1 cellular context compared by ENCODE assay signal in the genomic region with DNA sequence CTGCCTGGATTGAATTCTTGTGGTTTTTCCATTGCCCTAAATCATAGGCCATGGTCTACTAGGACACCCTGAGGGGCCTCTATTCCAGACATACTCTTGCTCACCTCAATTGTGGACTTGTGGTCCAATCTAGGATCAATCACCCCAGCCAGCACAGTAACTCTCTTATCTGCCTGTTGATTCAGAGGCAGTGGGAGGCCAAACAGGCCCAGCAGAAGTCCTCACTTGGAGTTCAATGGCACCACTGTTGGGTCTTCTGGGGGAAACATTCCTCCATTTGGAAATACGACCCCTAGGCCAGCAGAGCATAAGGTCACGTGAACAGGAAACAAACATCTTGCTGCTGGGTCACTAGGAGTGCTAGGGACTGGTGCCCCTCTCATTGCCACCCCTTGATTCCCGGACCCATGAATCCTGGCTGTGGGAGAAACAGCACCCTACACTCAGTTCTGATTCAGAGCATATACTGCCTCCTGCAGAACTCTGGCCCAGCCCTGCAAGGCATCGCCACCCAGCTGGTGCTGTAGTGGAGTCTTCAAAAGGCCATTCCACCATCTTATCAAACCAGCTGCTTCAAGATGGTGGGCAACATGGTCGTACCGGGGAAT.
A peak's percentile ranks its signal among the peaks of the same experiment; 100 is the strongest.
TF ChIP-seq lines count a peak whose summit lies in the region.

No MANE protein-coding gene starts in this region.

TF ChIP-seq in HepG2, 621 proteins besides CTCF, POLR2A, EP300 and RAD21 (continued from another document and continues in another):
- TF ChIP-seq, protein P1, sequence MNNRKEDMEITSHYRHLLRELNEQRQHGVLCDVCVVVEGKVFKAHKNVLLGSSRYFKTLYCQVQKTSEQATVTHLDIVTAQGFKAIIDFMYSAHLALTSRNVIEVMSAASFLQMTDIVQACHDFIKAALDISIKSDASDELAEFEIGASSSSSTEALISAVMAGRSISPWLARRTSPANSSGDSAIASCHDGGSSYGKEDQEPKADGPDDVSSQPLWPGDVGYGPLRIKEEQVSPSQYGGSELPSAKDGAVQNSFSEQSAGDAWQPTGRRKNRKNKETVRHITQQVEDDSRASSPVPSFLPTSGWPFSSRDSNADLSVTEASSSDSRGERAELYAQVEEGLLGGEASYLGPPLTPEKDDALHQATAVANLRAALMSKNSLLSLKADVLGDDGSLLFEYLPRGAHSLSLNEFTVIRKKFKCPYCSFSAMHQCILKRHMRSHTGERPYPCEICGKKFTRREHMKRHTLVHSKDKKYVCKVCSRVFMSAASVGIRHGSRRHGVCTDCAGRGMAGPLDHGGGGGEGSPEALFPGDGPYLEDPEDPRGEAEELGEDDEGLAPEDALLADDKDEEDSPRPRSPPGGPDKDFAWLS (CRISPR knock-in tag; IDR thresholded peaks at IDR 0.05; ENCODE audit: borderline replicate concordance): no peak
- TF ChIP-seq CREM (IDR thresholded peaks at IDR 0.05) (peak; percentile 25; the same call in 1 of the 2 replicates), CREM (CRISPR knock-in tag; IDR thresholded peaks at IDR 0.05) (no peak), HNF4A (CRISPR knock-in tag; IDR thresholded peaks at IDR 0.05) (peak; percentile 57), NPAS2 (CRISPR knock-in tag; IDR thresholded peaks at IDR 0.05; ENCODE audit: borderline replicate concordance) (no peak), RAD51 (IDR thresholded peaks at IDR 0.05; ENCODE audit: borderline replicate concordance) (no peak), MIER2 (CRISPR knock-in tag; IDR thresholded peaks at IDR 0.05) (no peak), SRF (IDR thresholded peaks at IDR 0.05; ENCODE audit: low read depth, low read length) (no peak), ZNF816 (CRISPR knock-in tag; IDR thresholded peaks at IDR 0.05; ENCODE audit: borderline replicate concordance) (no peak), ZNF510 (CRISPR knock-in tag; IDR thresholded peaks at IDR 0.05; ENCODE audit: low read depth) (no peak), ZFP62 (CRISPR knock-in tag; IDR thresholded peaks at IDR 0.05) (no peak), RBM39 (IDR thresholded peaks at IDR 0.05; ENCODE audit: low read depth, low read length, poor library complexity, severe bottlenecking) (no peak), HDAC2 (CRISPR knock-in tag; IDR thresholded peaks at IDR 0.05) (no peak), ZNF136 (CRISPR knock-in tag; IDR thresholded peaks at IDR 0.05; ENCODE audit: low read depth) (no peak), RARA (CRISPR knock-in tag; IDR thresholded peaks at IDR 0.05) (peak; percentile 52; the same call in 1 of the 2 replicates), ZNF766 (CRISPR knock-in tag; IDR thresholded peaks at IDR 0.05; ENCODE audit: borderline replicate concordance) (no peak), ZBTB7A (CRISPR knock-in tag; IDR thresholded peaks at IDR 0.05) (0 out of 2 replicates have a peak, but pooled peaks have one; percentile 20), FOSL2 (CRISPR knock-in tag; IDR thresholded peaks at IDR 0.05) (no peak), ASH2L (IDR thresholded peaks at IDR 0.05; ENCODE audit: insufficient read length, low read depth, low read length) (peak; percentile 26), ZNF577 (CRISPR knock-in tag; IDR thresholded peaks at IDR 0.05; ENCODE audit: borderline replicate concordance, low read depth) (no peak), KLF11 (CRISPR knock-in tag; IDR thresholded peaks at IDR 0.05) (no peak), BHLHE40 (IDR thresholded peaks at IDR 0.05; ENCODE audit: low read length) (peak; percentile 74), TAF15 (IDR thresholded peaks at IDR 0.05; ENCODE audit: low read depth, low read length, poor library complexity, severe bottlenecking) (no peak), WIZ (CRISPR knock-in tag; IDR thresholded peaks at IDR 0.05) (no peak), MYNN (CRISPR knock-in tag; IDR thresholded peaks at IDR 0.05; ENCODE audit: low read depth) (no peak), RXRB (CRISPR knock-in tag; IDR thresholded peaks at IDR 0.05; ENCODE audit: borderline replicate concordance) (no peak), KDM5A (IDR thresholded peaks at IDR 0.05; ENCODE audit: borderline replicate concordance, low read length) (no peak), GABPA (IDR thresholded peaks at IDR 0.05; ENCODE audit: low read depth, low read length) (no peak), GABPA (CRISPR knock-in tag; IDR thresholded peaks at IDR 0.05; ENCODE audit: low read depth) (no peak), ARNT (IDR thresholded peaks at IDR 0.05) (no peak), ZNF383 (CRISPR knock-in tag; IDR thresholded peaks at IDR 0.05; ENCODE audit: borderline replicate concordance) (no peak), MTA1 (CRISPR knock-in tag; IDR thresholded peaks at IDR 0.05; ENCODE audit: borderline replicate concordance) (no peak), SALL1 (CRISPR knock-in tag; IDR thresholded peaks at IDR 0.05) (peak; percentile 40), ARNTL (CRISPR knock-in tag; IDR thresholded peaks at IDR 0.05) (no peak), ZNF746 (CRISPR knock-in tag; IDR thresholded peaks at IDR 0.05) (no peak), SALL2 (CRISPR knock-in tag; IDR thresholded peaks at IDR 0.05) (no peak), GATA4 (IDR thresholded peaks at IDR 0.05; ENCODE audit: borderline replicate concordance, low read depth) (no peak), SMAD1 (CRISPR knock-in tag; IDR thresholded peaks at IDR 0.05; ENCODE audit: borderline replicate concordance, low read depth) (no peak), EEA1 (CRISPR knock-in tag; IDR thresholded peaks at IDR 0.05; ENCODE audit: borderline replicate concordance) (no peak), DR1 (CRISPR knock-in tag; IDR thresholded peaks at IDR 0.05) (no peak), TGIF2 (CRISPR knock-in tag; IDR thresholded peaks at IDR 0.05) (no peak)
- TF ChIP-seq, protein P2, sequence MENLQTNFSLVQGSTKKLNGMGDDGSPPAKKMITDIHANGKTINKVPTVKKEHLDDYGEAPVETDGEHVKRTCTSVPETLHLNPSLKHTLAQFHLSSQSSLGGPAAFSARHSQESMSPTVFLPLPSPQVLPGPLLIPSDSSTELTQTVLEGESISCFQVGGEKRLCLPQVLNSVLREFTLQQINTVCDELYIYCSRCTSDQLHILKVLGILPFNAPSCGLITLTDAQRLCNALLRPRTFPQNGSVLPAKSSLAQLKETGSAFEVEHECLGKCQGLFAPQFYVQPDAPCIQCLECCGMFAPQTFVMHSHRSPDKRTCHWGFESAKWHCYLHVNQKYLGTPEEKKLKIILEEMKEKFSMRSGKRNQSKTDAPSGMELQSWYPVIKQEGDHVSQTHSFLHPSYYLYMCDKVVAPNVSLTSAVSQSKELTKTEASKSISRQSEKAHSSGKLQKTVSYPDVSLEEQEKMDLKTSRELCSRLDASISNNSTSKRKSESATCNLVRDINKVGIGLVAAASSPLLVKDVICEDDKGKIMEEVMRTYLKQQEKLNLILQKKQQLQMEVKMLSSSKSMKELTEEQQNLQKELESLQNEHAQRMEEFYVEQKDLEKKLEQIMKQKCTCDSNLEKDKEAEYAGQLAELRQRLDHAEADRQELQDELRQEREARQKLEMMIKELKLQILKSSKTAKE (CRISPR knock-in tag; IDR thresholded peaks at IDR 0.05; ENCODE audit: borderline replicate concordance): no peak
- TF ChIP-seq, protein P3, sequence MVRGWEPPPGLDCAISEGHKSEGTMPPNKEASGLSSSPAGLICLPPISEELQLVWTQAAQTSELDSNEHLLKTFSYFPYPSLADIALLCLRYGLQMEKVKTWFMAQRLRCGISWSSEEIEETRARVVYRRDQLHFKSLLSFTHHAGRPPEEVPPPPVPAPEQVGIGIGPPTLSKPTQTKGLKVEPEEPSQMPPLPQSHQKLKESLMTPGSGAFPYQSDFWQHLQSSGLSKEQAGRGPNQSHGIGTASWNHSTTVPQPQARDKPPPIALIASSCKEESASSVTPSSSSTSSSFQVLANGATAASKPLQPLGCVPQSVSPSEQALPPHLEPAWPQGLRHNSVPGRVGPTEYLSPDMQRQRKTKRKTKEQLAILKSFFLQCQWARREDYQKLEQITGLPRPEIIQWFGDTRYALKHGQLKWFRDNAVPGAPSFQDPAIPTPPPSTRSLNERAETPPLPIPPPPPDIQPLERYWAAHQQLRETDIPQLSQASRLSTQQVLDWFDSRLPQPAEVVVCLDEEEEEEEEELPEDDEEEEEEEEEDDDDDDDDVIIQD (CRISPR knock-in tag; IDR thresholded peaks at IDR 0.05; ENCODE audit: low read depth): no peak
- TF ChIP-seq, protein P4, sequence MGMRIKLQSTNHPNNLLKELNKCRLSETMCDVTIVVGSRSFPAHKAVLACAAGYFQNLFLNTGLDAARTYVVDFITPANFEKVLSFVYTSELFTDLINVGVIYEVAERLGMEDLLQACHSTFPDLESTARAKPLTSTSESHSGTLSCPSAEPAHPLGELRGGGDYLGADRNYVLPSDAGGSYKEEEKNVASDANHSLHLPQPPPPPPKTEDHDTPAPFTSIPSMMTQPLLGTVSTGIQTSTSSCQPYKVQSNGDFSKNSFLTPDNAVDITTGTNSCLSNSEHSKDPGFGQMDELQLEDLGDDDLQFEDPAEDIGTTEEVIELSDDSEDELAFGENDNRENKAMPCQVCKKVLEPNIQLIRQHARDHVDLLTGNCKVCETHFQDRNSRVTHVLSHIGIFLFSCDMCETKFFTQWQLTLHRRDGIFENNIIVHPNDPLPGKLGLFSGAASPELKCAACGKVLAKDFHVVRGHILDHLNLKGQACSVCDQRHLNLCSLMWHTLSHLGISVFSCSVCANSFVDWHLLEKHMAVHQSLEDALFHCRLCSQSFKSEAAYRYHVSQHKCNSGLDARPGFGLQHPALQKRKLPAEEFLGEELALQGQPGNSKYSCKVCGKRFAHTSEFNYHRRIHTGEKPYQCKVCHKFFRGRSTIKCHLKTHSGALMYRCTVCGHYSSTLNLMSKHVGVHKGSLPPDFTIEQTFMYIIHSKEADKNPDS (CRISPR knock-in tag; IDR thresholded peaks at IDR 0.05): no peak
- TF ChIP-seq, protein P5, sequence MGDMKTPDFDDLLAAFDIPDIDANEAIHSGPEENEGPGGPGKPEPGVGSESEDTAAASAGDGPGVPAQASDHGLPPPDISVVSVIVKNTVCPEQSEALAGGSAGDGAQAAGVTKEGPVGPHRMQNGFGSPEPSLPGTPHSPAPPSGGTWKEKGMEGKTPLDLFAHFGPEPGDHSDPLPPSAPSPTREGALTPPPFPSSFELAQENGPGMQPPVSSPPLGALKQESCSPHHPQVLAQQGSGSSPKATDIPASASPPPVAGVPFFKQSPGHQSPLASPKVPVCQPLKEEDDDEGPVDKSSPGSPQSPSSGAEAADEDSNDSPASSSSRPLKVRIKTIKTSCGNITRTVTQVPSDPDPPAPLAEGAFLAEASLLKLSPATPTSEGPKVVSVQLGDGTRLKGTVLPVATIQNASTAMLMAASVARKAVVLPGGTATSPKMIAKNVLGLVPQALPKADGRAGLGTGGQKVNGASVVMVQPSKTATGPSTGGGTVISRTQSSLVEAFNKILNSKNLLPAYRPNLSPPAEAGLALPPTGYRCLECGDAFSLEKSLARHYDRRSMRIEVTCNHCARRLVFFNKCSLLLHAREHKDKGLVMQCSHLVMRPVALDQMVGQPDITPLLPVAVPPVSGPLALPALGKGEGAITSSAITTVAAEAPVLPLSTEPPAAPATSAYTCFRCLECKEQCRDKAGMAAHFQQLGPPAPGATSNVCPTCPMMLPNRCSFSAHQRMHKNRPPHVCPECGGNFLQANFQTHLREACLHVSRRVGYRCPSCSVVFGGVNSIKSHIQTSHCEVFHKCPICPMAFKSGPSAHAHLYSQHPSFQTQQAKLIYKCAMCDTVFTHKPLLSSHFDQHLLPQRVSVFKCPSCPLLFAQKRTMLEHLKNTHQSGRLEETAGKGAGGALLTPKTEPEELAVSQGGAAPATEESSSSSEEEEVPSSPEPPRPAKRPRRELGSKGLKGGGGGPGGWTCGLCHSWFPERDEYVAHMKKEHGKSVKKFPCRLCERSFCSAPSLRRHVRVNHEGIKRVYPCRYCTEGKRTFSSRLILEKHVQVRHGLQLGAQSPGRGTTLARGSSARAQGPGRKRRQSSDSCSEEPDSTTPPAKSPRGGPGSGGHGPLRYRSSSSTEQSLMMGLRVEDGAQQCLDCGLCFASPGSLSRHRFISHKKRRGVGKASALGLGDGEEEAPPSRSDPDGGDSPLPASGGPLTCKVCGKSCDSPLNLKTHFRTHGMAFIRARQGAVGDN (CRISPR knock-in tag; IDR thresholded peaks at IDR 0.05): 0 out of 2 replicates have a peak, but pooled peaks have one; percentile 16
- TF ChIP-seq, protein P6, sequence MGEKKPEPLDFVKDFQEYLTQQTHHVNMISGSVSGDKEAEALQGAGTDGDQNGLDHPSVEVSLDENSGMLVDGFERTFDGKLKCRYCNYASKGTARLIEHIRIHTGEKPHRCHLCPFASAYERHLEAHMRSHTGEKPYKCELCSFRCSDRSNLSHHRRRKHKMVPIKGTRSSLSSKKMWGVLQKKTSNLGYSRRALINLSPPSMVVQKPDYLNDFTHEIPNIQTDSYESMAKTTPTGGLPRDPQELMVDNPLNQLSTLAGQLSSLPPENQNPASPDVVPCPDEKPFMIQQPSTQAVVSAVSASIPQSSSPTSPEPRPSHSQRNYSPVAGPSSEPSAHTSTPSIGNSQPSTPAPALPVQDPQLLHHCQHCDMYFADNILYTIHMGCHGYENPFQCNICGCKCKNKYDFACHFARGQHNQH (CRISPR knock-in tag; IDR thresholded peaks at IDR 0.05): no peak
- TF ChIP-seq, protein P7, sequence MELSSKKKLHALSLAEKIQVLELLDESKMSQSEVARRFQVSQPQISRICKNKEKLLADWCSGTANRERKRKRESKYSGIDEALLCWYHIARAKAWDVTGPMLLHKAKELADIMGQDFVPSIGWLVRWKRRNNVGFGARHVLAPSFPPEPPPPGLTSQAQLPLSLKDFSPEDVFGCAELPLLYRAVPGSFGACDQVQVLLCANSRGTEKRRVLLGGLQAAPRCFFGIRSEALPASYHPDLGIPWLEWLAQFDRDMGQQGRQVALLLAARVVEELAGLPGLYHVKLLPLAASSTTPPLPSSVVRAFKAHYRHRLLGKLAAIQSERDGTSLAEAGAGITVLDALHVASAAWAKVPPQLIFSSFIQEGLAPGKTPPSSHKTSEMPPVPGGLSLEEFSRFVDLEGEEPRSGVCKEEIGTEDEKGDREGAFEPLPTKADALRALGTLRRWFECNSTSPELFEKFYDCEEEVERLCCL (CRISPR knock-in tag; IDR thresholded peaks at IDR 0.05; ENCODE audit: borderline replicate concordance): no peak
- TF ChIP-seq, protein P8, sequence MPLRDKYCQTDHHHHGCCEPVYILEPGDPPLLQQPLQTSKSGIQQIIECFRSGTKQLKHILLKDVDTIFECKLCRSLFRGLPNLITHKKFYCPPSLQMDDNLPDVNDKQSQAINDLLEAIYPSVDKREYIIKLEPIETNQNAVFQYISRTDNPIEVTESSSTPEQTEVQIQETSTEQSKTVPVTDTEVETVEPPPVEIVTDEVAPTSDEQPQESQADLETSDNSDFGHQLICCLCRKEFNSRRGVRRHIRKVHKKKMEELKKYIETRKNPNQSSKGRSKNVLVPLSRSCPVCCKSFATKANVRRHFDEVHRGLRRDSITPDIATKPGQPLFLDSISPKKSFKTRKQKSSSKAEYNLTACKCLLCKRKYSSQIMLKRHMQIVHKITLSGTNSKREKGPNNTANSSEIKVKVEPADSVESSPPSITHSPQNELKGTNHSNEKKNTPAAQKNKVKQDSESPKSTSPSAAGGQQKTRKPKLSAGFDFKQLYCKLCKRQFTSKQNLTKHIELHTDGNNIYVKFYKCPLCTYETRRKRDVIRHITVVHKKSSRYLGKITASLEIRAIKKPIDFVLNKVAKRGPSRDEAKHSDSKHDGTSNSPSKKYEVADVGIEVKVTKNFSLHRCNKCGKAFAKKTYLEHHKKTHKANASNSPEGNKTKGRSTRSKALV (CRISPR knock-in tag; IDR thresholded peaks at IDR 0.05): no peak
- TF ChIP-seq, protein P9, sequence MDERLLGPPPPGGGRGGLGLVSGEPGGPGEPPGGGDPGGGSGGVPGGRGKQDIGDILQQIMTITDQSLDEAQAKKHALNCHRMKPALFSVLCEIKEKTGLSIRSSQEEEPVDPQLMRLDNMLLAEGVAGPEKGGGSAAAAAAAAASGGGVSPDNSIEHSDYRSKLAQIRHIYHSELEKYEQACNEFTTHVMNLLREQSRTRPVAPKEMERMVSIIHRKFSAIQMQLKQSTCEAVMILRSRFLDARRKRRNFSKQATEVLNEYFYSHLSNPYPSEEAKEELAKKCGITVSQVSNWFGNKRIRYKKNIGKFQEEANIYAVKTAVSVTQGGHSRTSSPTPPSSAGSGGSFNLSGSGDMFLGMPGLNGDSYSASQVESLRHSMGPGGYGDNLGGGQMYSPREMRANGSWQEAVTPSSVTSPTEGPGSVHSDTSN (CRISPR knock-in tag; IDR thresholded peaks at IDR 0.05): no peak
